Comparison of ENCODE assay signal across 14 cellular contexts in genomic region chr7:16712916-16713315, GRCh38. TPM values are rescaled to one million over a fixed set of nuclear protein-coding genes. Genes with fewer than 3 reads are reported as not detected.
A peak's percentile ranks its signal among the peaks of the same experiment; 100 is the strongest.
DNase-seq lines count a peak whose midpoint lies in the region; ATAC-seq and TF ChIP-seq lines count a peak whose summit lies in the region.
"Had no signal": no experiment of that assay in that cellular context is flagged by ENCODE, and none has a peak within 500 bp of the region (broad histone marks: within the 10 kb centered on the region; RNA-seq: fewer than 3 reads in every experiment).

No MANE protein-coding gene starts in this region.

- H3K27ac ChIP-seq in SK-N-MC (peak overlapping the region; percentile 99), foreskin keratinocyte (no peak overlapping the region)
- H3K27ac ChIP-seq: RWPE1 had no signal

- H3K9ac ChIP-seq in SK-N-MC (ENCODE audit: insufficient read length): no peak overlapping the region

- DNase-seq in stimulated activated CD4-positive, alpha-beta T cell treated with anti-CD3 and anti-CD28 coated beads, Interleukin-15, amount 100 ng/mL, for 24 hours: peak; percentile 19
- DNase-seq in stimulated activated CD4-positive, alpha-beta T cell treated with anti-CD3 and anti-CD28 coated beads, Interleukin-4, amount 100 ng/mL, for 4 hours: no peak
- DNase-seq in SK-N-MC (ENCODE audit: low read depth, low spot score): no peak
- DNase-seq in foreskin keratinocyte: no peak
- no peak for DNase-seq in stimulated activated naive CD8-positive, alpha-beta T cell treated with anti-CD3 and anti-CD28 coated beads, Interleukin-15, amount 100 ng/mL, for 72 hours
- no peak for DNase-seq in mesothelial cell of epicardium (ENCODE audit: low spot score in 2 of 2, unreplicated experiment in 2 of 2)
- DNase-seq: activated CD4-positive, CD25-positive, alpha-beta regulatory T cell treated with anti-CD3 and anti-CD28 coated beads, Interleukin-2, amount 50 U/mL, for 72 hours; activated gamma-delta T cell; retina; T-helper 1 cell had no signal

- peaks cover 17% of the 10 kb centered on the region for H3K4me1 Mint-ChIP-seq in stimulated activated naive CD8-positive, alpha-beta T cell treated with anti-CD3 and anti-CD28 coated beads, Interleukin-15, amount 100 ng/mL, for 72 hours
- peaks cover 11% of the 10 kb centered on the region for H3K4me1 Mint-ChIP-seq in mesothelial cell of epicardium
- H3K4me1 Mint-ChIP-seq: nephron had no signal

- no peak overlapping the region for H3K27ac Mint-ChIP-seq in stimulated activated naive CD8-positive, alpha-beta T cell treated with anti-CD3 and anti-CD28 coated beads, Interleukin-15, amount 100 ng/mL, for 72 hours
- no peak overlapping the region for H3K27ac Mint-ChIP-seq in mesothelial cell of epicardium
- H3K27ac Mint-ChIP-seq: nephron had no signal

- TF ChIP-seq CTCF in foreskin keratinocyte (conservative IDR thresholded peaks at IDR 0.05): no peak
- TF ChIP-seq CTCF in mesothelial cell of epicardium (IDR thresholded peaks at IDR 0.05; ENCODE audit: unreplicated experiment): no peak

- peaks cover 9% of the 10 kb centered on the region for H3K36me3 ChIP-seq in SK-N-MC (ENCODE audit: insufficient read depth, low read length)

- no peaks in the 10 kb centered on the region for H3K9me3 ChIP-seq in SK-N-MC (ENCODE audit: low read depth, low read length)

- ATAC-seq in foreskin keratinocyte (peak; percentile 42), HG03196 (IDR thresholded peaks at IDR 0.05; ENCODE audit: unreplicated experiment) (no peak), GM21717 (IDR thresholded peaks at IDR 0.05; ENCODE audit: unreplicated experiment) (no peak)
- ATAC-seq in stimulated activated naive CD8-positive, alpha-beta T cell treated with anti-CD3 and anti-CD28 coated beads, Interleukin-15, amount 100 ng/mL, for 72 hours: peak; percentile 73

- peaks cover 5% of the 10 kb centered on the region for H3K4me1 ChIP-seq in foreskin keratinocyte

- H3K27me3 Mint-ChIP-seq in stimulated activated naive CD8-positive, alpha-beta T cell treated with anti-CD3 and anti-CD28 coated beads, Interleukin-15, amount 100 ng/mL, for 72 hours: no peaks in the 10 kb centered on the region
- no peaks in the 10 kb centered on the region for H3K27me3 Mint-ChIP-seq in mesothelial cell of epicardium (ENCODE audit: low read depth)

- peaks cover 0 to 9% of the 10 kb centered on the region in 2 donors for H3K9me3 Mint-ChIP-seq in stimulated activated naive CD8-positive, alpha-beta T cell treated with anti-CD3 and anti-CD28 coated beads, Interleukin-15, amount 100 ng/mL, for 72 hours
- no peaks in the 10 kb centered on the region for H3K9me3 Mint-ChIP-seq in mesothelial cell of epicardium
- H3K9me3 Mint-ChIP-seq: nephron had no signal

- no peak overlapping the region for H3K4me3 ChIP-seq in SK-N-MC

- peaks cover 8% of the 10 kb centered on the region for H3K36me3 Mint-ChIP-seq in mesothelial cell of epicardium

- no peak overlapping the region for H3K4me3 Mint-ChIP-seq in stimulated activated naive CD8-positive, alpha-beta T cell treated with anti-CD3 and anti-CD28 coated beads, Interleukin-15, amount 100 ng/mL, for 72 hours
- no peak overlapping the region for H3K4me3 Mint-ChIP-seq in mesothelial cell of epicardium
- H3K4me3 Mint-ChIP-seq: nephron had no signal

- H3K27me3 ChIP-seq in foreskin keratinocyte: no peaks in the 10 kb centered on the region

RNA-seq across cellular contexts. Expression of gene TSPAN13, which starts 40.6 kb away (rescaled TPM):
- total RNA-seq in foreskin keratinocyte (22.5 and 35.7 TPM in 2 replicates), mesothelial cell of epicardium (63.1 to 70.0 TPM (median 69.5 TPM) in 3 replicates)
- polyA plus RNA-seq in foreskin keratinocyte: 16.9 and 25.7 TPM in 2 replicates

Comparison
In these comparisons a context has a peak if more than half of its experiments do, and no peak if none do; other contexts are left out.
1. ATAC-seq: peak in foreskin keratinocyte (single experiment) and stimulated activated naive CD8-positive, alpha-beta T cell treated with anti-CD3 and anti-CD28 coated beads, Interleukin-15, amount 100 ng/mL, for 72 hours (single experiment); none in HG03196 (single experiment) and GM21717 (single experiment).